In the genomic region with DNA sequence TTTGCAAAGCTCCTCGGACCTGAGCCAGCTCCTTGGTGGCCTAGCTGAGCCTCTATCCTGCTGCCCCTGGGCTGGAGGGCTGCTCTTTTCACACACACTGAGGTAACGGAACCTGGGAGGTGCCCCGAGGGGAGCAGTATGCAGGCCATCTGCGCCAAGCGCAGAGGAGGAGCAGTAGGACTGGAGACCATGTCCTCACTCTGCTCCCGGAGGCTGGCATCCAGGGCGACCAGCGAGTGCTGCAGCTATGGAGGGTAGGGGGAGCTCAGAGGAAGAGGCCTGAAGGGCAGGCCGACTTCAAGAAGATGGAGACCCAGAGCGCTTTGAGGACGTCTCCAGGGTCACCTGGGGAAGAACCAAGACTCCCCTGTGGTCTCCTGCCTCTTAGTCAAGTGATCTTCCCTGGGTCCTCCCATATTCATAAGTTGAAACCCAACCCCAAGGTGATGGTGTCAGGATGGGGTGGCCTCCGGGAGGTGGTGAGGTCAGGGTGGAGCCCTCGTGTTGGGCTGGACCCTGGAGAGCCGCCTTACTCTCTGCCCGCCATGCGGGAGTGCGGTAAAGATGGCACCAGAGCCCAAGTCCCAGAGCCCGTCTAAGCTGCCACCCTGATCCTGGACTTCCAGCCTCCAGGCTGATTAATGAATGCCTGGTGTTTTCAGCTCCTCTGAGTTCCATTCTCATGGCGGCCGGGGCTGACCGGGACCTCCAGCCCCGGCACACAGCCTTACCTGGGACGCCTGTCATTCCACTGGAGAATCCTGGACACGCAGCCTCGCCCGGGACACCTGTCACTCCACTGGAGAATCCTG, we compare ENCODE assay signal across 25 cellular contexts.
DNase-seq lines count a peak whose midpoint lies in the region; ATAC-seq and TF ChIP-seq lines count a peak whose summit lies in the region.
"Had no signal": no experiment of that assay in that cellular context is flagged by ENCODE, and none has a peak within 500 bp of the region (broad histone marks: within the 10 kb centered on the region; RNA-seq: fewer than 3 reads in every experiment).

No MANE protein-coding gene starts in this region.

- H3K79me2 ChIP-seq in hepatocyte: no peaks in the 10 kb centered on the region

- H2BK5ac ChIP-seq in neuronal stem cell (ENCODE audit: low read length): no peak overlapping the region

- peaks cover 16% of the 10 kb centered on the region for H3K27me3 ChIP-seq in Panc1 (ENCODE audit: control insufficient read depth, insufficient read depth, low read length)
- peaks cover 0 to 8% (median 0%) of the 10 kb centered on the region in 3 experiments for H3K27me3 ChIP-seq in neuronal stem cell (ENCODE audit: control insufficient read depth in 3 of 3, insufficient read depth in 3 of 3, low read depth in 1 of 3, low read length in 3 of 3)
- H3K27me3 ChIP-seq in upper lobe of right lung: no peaks in the 10 kb centered on the region
- no peaks in the 10 kb centered on the region for H3K27me3 ChIP-seq in hepatocyte
- H3K27me3 ChIP-seq: BLaER1 treated with 17β-estradiol and CSF1 and Interleukin-3, amounts not matched to agents 10 nM and 100 nM; SJCRH30 had no signal

- in situ Hi-C loops in Panc1 (cut with HindIII; ENCODE audit: low pct_unique_long_range_greater_than_20kb, low sequenced_read_pairs): no loop called here

- H3K36me3 ChIP-seq in Panc1 (ENCODE audit: control insufficient read depth, insufficient read depth, low read length) (no peaks in the 10 kb centered on the region), neuronal stem cell (replicated peaks in 1 of 2; ENCODE audit: control insufficient read depth in 2 of 2, insufficient read depth in 2 of 2, low read length in 2 of 2) (peaks cover 0 to 7% of the 10 kb centered on the region in 2 donors), upper lobe of right lung (no peaks in the 10 kb centered on the region), hepatocyte (replicated peaks; ENCODE audit: insufficient read depth, low read depth) (no peaks in the 10 kb centered on the region)
- H3K36me3 ChIP-seq: BLaER1 treated with 17β-estradiol and CSF1 and Interleukin-3, amounts not matched to agents 10 nM and 100 nM; SJCRH30 had no signal

- peaks cover 11% of the 10 kb centered on the region for H3K27me3 Mint-ChIP-seq in activated CD8-positive, alpha-beta T cell treated with anti-CD3 and anti-CD28 coated beads, Interleukin-2, amount 10 ng/mL, durations not matched to agents 7 days and 5 days (ENCODE audit: low read depth)
- no peaks in the 10 kb centered on the region for H3K27me3 Mint-ChIP-seq in activated CD8-positive, alpha-beta T cell treated with anti-CD3 and anti-CD28 coated beads for 36 hours
- H3K27me3 Mint-ChIP-seq: CD4-positive, alpha-beta T cell had no signal

- no peak overlapping the region for H2AFZ ChIP-seq in neuronal stem cell (ENCODE audit: low read length)
- H2AFZ ChIP-seq in hepatocyte: no peak overlapping the region
- H2AFZ ChIP-seq: GM23248 had no signal

- H3K9me2 ChIP-seq in hepatocyte (replicated peaks; ENCODE audit: insufficient read depth): no peaks in the 10 kb centered on the region

- H3K4me3 ChIP-seq in Panc1 (ENCODE audit: low read depth in 2 of 2, low read length in 2 of 2): no peak overlapping the region
- no peak overlapping the region for H3K4me3 ChIP-seq in neuronal stem cell (ENCODE audit: low read length in 2 of 2)
- no peak overlapping the region for H3K4me3 ChIP-seq in upper lobe of right lung
- H3K4me3 ChIP-seq in hepatocyte: no peak overlapping the region
- H3K4me3 ChIP-seq: BLaER1 treated with 17β-estradiol and CSF1 and Interleukin-3, amounts not matched to agents 10 nM and 100 nM; GM12878; GM23248; K562; SJCRH30 had no signal

- H3K9ac ChIP-seq in neuronal stem cell (ENCODE audit: low read depth, low read length, poor library complexity): no peak overlapping the region
- H3K9ac ChIP-seq: BLaER1 treated with 17β-estradiol and CSF1 and Interleukin-3, amounts not matched to agents 10 nM and 100 nM; GM23248 had no signal

- H3K4me3 Mint-ChIP-seq in activated CD8-positive, alpha-beta T cell treated with anti-CD3 and anti-CD28 coated beads, Interleukin-2, amount 10 ng/mL, durations not matched to agents 7 days and 5 days: no peak overlapping the region
- no peak overlapping the region for H3K4me3 Mint-ChIP-seq in activated CD8-positive, alpha-beta T cell treated with anti-CD3 and anti-CD28 coated beads for 36 hours
- H3K4me3 Mint-ChIP-seq: CD4-positive, alpha-beta T cell had no signal

- no peaks in the 10 kb centered on the region for H3K4me1 Mint-ChIP-seq in activated CD8-positive, alpha-beta T cell treated with anti-CD3 and anti-CD28 coated beads, Interleukin-2, amount 10 ng/mL, durations not matched to agents 7 days and 5 days (ENCODE audit: low read depth)
- no peaks in the 10 kb centered on the region for H3K4me1 Mint-ChIP-seq in activated CD8-positive, alpha-beta T cell treated with anti-CD3 and anti-CD28 coated beads for 36 hours (ENCODE audit: low read depth)

- no peak overlapping the region for H4K91ac ChIP-seq in neuronal stem cell (ENCODE audit: low read depth, low read length, poor library complexity)

- no peaks in the 10 kb centered on the region for H3K4me1 ChIP-seq in Panc1 (ENCODE audit: control insufficient read depth, insufficient read depth, low read length)
- peaks cover 0 to 5% of the 10 kb centered on the region in 2 donors for H3K4me1 ChIP-seq in neuronal stem cell (ENCODE audit: control insufficient read depth in 2 of 2, insufficient read depth in 1 of 2, low read depth in 1 of 2, low read length in 2 of 2)
- H3K4me1 ChIP-seq in upper lobe of right lung: no peaks in the 10 kb centered on the region
- H3K4me1 ChIP-seq in hepatocyte (ENCODE audit: insufficient read depth): no peaks in the 10 kb centered on the region
- H3K4me1 ChIP-seq: SJCRH30 had no signal

- POLR2A ChIA-PET in activated CD8-positive, alpha-beta T cell treated with anti-CD3 and anti-CD28 coated beads, Interleukin-2, amount 10 ng/mL, durations not matched to agents 7 days and 5 days (lab: Charles Lee): no interaction called here
- POLR2A ChIA-PET in activated CD8-positive, alpha-beta T cell treated with anti-CD3 and anti-CD28 coated beads for 36 hours (lab: Charles Lee): no interaction called here
- POLR2A ChIA-PET in Panc1 (lab: Charles Lee): interaction anchor here (0.6 kb wide), 1 partner anchor 8 kb away, joined by 3 read pairs; no protein-coding TSS in a partner anchor

- CTCF ChIA-PET in activated CD8-positive, alpha-beta T cell treated with anti-CD3 and anti-CD28 coated beads, Interleukin-2, amount 10 ng/mL, durations not matched to agents 7 days and 5 days (lab: Charles Lee): no interaction called here
- CTCF ChIA-PET in activated CD8-positive, alpha-beta T cell treated with anti-CD3 and anti-CD28 coated beads for 36 hours (lab: Charles Lee): no interaction called here
- CTCF ChIA-PET in Panc1 (lab: Charles Lee): no interaction called here

- peak overlapping the region; percentile 18 for H3K18ac ChIP-seq in neuronal stem cell (ENCODE audit: low read length)

- H4K20me1 ChIP-seq in hepatocyte (ENCODE audit: insufficient read depth, poor library complexity, severe bottlenecking): no peaks in the 10 kb centered on the region
- H4K20me1 ChIP-seq: BLaER1 treated with 17β-estradiol and CSF1 and Interleukin-3, amounts not matched to agents 10 nM and 100 nM had no signal

- no peak overlapping the region for H3K14ac ChIP-seq in neuronal stem cell (ENCODE audit: low read length)

- peak; percentile 15 for DNase-seq in activated CD8-positive, alpha-beta T cell treated with anti-CD3 and anti-CD28 coated beads, Interleukin-2, amount 10 ng/mL, durations not matched to agents 7 days and 5 days
- no peak for DNase-seq in activated CD8-positive, alpha-beta T cell treated with anti-CD3 and anti-CD28 coated beads for 36 hours
- no peak for DNase-seq in Panc1 (ENCODE audit: low read depth, low spot score)
- DNase-seq in neuronal stem cell (ENCODE audit: low spot score): no peak
- DNase-seq in upper lobe of right lung: peak; percentile 58
- DNase-seq in kidney glomerular epithelial cell (lab: John Stamatoyannopoulos, UW): no peak
- no peak for DNase-seq in hepatocyte (ENCODE audit: low spot score)
- no peak for DNase-seq in T-helper 1 cell
- DNase-seq: AML-193; CD4-positive, alpha-beta T cell; COR-L47; GM23248; H7; MV-4-11; NCI-H1105; NCI-H146; NCI-H1930; NCI-H2107; NCI-H446; NCI-H524 treated with DMSO at 0.1 percent for 48 hours; NCI-H774; SJCRH30 had no signal

- H2BK15ac ChIP-seq in neuronal stem cell (ENCODE audit: low read length): peak overlapping the region; percentile 46

- no TSS peak for BruUV-seq in Panc1 (replicated peaks; lab: Mats Ljungman, UMichigan)

- no peak overlapping the region for H2BK12ac ChIP-seq in neuronal stem cell (ENCODE audit: low read length)

- H3K79me1 ChIP-seq in neuronal stem cell (ENCODE audit: low read depth, low read length): peaks cover 11% of the 10 kb centered on the region

- WGBS in neuronal stem cell (ENCODE audit: extremely low coverage in 2 of 2, insufficient read length in 2 of 2, insufficient replicate concordance in 1 of 2), 2 donors: no CpG with 5 or more reads among the region's 26 CpGs
- 93% methylated on average over 26 of the region's 26 CpGs for WGBS in hepatocyte (ENCODE audit: low lambda C conversion rate, missing lambda C conversion rate)

- H3K4me2 ChIP-seq in neuronal stem cell (ENCODE audit: insufficient read depth, low read length, poor library complexity, severe bottlenecking) (no peak overlapping the region), hepatocyte (no peak overlapping the region)
- H3K4me2 ChIP-seq: BLaER1 treated with 17β-estradiol and CSF1 and Interleukin-3, amounts not matched to agents 10 nM and 100 nM had no signal

- H2AK5ac ChIP-seq in neuronal stem cell (ENCODE audit: low read depth, low read length): peak overlapping the region; percentile 53

- H3K27ac ChIP-seq in Panc1 (ENCODE audit: low read length): no peak overlapping the region
- H3K27ac ChIP-seq in neuronal stem cell (replicated peaks; ENCODE audit: low read length): no peak overlapping the region
- H3K27ac ChIP-seq in upper lobe of right lung: no peak overlapping the region
- no peak overlapping the region for H3K27ac ChIP-seq in hepatocyte
- H3K27ac ChIP-seq: BLaER1 treated with 17β-estradiol and CSF1 and Interleukin-3, amounts not matched to agents 10 nM and 100 nM; GM23248; SJCRH30 had no signal

- no peak overlapping the region for H3K23ac ChIP-seq in neuronal stem cell (ENCODE audit: low read depth, low read length, poor library complexity)

- no peak for TF ChIP-seq CTCF in activated CD8-positive, alpha-beta T cell treated with anti-CD3 and anti-CD28 coated beads for 36 hours (IDR thresholded peaks at IDR 0.05)
- TF ChIP-seq CTCF in Panc1 (IDR thresholded peaks at IDR 0.05): no peak
- TF ChIP-seq CTCF in upper lobe of right lung (IDR thresholded peaks at IDR 0.05): no peak
- no peak for TF ChIP-seq CTCF in hepatocyte (IDR thresholded peaks at IDR 0.05; ENCODE audit: poor library complexity)

- no peak overlapping the region for H3K4ac ChIP-seq in neuronal stem cell (ENCODE audit: low read length)

- H2BK120ac ChIP-seq in neuronal stem cell (ENCODE audit: low read depth, low read length): no peak overlapping the region

- no peak overlapping the region for H3K27ac Mint-ChIP-seq in activated CD8-positive, alpha-beta T cell treated with anti-CD3 and anti-CD28 coated beads, Interleukin-2, amount 10 ng/mL, durations not matched to agents 7 days and 5 days
- H3K27ac Mint-ChIP-seq in activated CD8-positive, alpha-beta T cell treated with anti-CD3 and anti-CD28 coated beads for 36 hours: no peak overlapping the region
- H3K27ac Mint-ChIP-seq: CD4-positive, alpha-beta T cell had no signal

- intact Hi-C loops in activated CD8-positive, alpha-beta T cell treated with anti-CD3 and anti-CD28 coated beads for 36 hours (cut with micrococcal nuclease): no loop called here
- intact Hi-C loops in Panc1 (cut with micrococcal nuclease; ENCODE audit: unreplicated experiment) (no loop called here), upper lobe of right lung (cut with DNase I) (no loop called here)

- H3K9me3 ChIP-seq in Panc1 (ENCODE audit: control insufficient read depth, insufficient read depth, low read depth, low read length) (no peaks in the 10 kb centered on the region), neuronal stem cell (replicated peaks in 1 of 2; ENCODE audit: control insufficient read depth in 2 of 2, insufficient read depth in 1 of 2, low read depth in 1 of 2, low read length in 2 of 2) (peaks cover 0 to 28% of the 10 kb centered on the region in 2 donors), upper lobe of right lung (no peaks in the 10 kb centered on the region), hepatocyte (ENCODE audit: low read depth) (no peaks in the 10 kb centered on the region)

- no peaks in the 10 kb centered on the region for H3K9me3 Mint-ChIP-seq in activated CD8-positive, alpha-beta T cell treated with anti-CD3 and anti-CD28 coated beads, Interleukin-2, amount 10 ng/mL, durations not matched to agents 7 days and 5 days (ENCODE audit: insufficient read depth)
- no peaks in the 10 kb centered on the region for H3K9me3 Mint-ChIP-seq in activated CD8-positive, alpha-beta T cell treated with anti-CD3 and anti-CD28 coated beads for 36 hours
- H3K9me3 Mint-ChIP-seq: CD4-positive, alpha-beta T cell had no signal

- ATAC-seq in activated CD8-positive, alpha-beta T cell treated with anti-CD3 and anti-CD28 coated beads, Interleukin-2, amount 10 ng/mL, durations not matched to agents 7 days and 5 days: no peak
- ATAC-seq in activated CD8-positive, alpha-beta T cell treated with anti-CD3 and anti-CD28 coated beads for 36 hours: no peak
- ATAC-seq in Panc1: 0 out of 2 replicates have a peak, but pooled peaks have one; percentile 17
- no peak for ATAC-seq in upper lobe of right lung
- ATAC-seq: GM12878, K562 had no signal

- H4K8ac ChIP-seq in neuronal stem cell (ENCODE audit: low read depth, low read length): no peak overlapping the region

- no peaks in the 10 kb centered on the region for H3K36me3 Mint-ChIP-seq in activated CD8-positive, alpha-beta T cell treated with anti-CD3 and anti-CD28 coated beads, Interleukin-2, amount 10 ng/mL, durations not matched to agents 7 days and 5 days (ENCODE audit: low read depth)
- H3K36me3 Mint-ChIP-seq in activated CD8-positive, alpha-beta T cell treated with anti-CD3 and anti-CD28 coated beads for 36 hours (ENCODE audit: low read depth): no peaks in the 10 kb centered on the region

Comparison
In these comparisons a context has a peak if more than half of its experiments do, and no peak if none do; other contexts are left out.
1. DNase-seq: peak in activated CD8-positive, alpha-beta T cell treated with anti-CD3 and anti-CD28 coated beads, Interleukin-2, amount 10 ng/mL, durations not matched to agents 7 days and 5 days (single experiment) and upper lobe of right lung (single experiment); none in activated CD8-positive, alpha-beta T cell treated with anti-CD3 and anti-CD28 coated beads for 36 hours (single experiment), Panc1 (single experiment), neuronal stem cell (single experiment), kidney glomerular epithelial cell (single experiment), hepatocyte (single experiment) and T-helper 1 cell (0 of 5).